In the genomic region with DNA sequence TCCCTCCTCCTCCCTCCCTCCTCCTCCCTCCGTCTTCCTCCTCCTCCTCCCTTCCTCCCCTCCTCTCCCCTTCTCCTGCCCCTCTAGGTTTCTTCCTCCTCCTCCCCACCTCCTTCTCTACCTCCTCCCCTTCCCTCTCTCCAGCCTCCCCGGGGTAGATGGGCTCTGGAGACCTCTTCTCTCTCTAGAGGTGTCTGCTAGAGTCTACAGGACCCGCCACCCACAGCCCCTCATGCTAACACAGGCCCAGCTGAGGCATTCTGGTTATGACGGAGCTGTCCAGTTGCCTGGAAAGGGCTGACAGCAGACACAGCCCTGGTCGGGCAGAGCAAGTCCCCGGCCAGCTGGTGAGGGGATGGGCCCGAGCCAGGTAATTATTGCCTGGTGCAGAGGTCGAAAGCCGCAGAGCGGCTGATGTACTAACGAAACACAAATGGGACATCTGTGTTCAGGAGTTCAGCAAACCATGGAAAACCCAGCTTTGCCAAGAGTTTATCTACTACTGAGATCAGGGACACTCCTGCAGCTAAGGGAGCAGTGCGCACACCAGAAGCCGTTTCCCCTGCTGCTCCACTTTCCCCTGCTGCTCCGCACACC, we compare ENCODE assay signal across 19 cellular contexts.
DNase-seq lines count a peak whose midpoint lies in the region; ATAC-seq and TF ChIP-seq lines count a peak whose summit lies in the region.
"Had no signal": no experiment of that assay in that cellular context is flagged by ENCODE, and none has a peak within 500 bp of the region (broad histone marks: within the 10 kb centered on the region; RNA-seq: fewer than 3 reads in every experiment).

No MANE protein-coding gene starts in this region.

- ATAC-seq in SK-N-SH treated with all-trans-retinoic acid at 6 μM for 48 hours (peak; percentile 67; the same call in 2 of the 3 replicates), left lobe of liver (peak; percentile 97), HG02973 (IDR thresholded peaks at IDR 0.05; ENCODE audit: unreplicated experiment) (no peak), HG03108 (IDR thresholded peaks at IDR 0.05; ENCODE audit: unreplicated experiment) (no peak)

- no peak for TF ChIP-seq EP300 in Ishikawa (IDR thresholded peaks at IDR 0.05; ENCODE audit: borderline replicate concordance)

- no peak for TF ChIP-seq RAD21 in Ishikawa (IDR thresholded peaks at IDR 0.05; ENCODE audit: low read depth)

- DNase-seq in left lobe of liver (ENCODE audit: low spot score) (peak; percentile 70), retina (peak; percentile 46), ureter (ENCODE audit: low spot score) (no peak)
- no peak for DNase-seq in activated CD4-positive, CD25-positive, alpha-beta regulatory T cell treated with anti-CD3 and anti-CD28 coated beads, Interleukin-2, amount 50 U/mL, for 72 hours
- DNase-seq: C1 segment of cervical spinal cord; CD8-positive, alpha-beta memory T cell; DND-41; H7; IMR-90; Kasumi-1; NCI-H1105; NCI-H2107; NCI-H524; SJCRH30; SW 1271 had no signal

TF ChIP-seq in Ishikawa, 13 proteins besides CTCF, POLR2A, EP300 and RAD21:
- TF ChIP-seq, protein P1, sequence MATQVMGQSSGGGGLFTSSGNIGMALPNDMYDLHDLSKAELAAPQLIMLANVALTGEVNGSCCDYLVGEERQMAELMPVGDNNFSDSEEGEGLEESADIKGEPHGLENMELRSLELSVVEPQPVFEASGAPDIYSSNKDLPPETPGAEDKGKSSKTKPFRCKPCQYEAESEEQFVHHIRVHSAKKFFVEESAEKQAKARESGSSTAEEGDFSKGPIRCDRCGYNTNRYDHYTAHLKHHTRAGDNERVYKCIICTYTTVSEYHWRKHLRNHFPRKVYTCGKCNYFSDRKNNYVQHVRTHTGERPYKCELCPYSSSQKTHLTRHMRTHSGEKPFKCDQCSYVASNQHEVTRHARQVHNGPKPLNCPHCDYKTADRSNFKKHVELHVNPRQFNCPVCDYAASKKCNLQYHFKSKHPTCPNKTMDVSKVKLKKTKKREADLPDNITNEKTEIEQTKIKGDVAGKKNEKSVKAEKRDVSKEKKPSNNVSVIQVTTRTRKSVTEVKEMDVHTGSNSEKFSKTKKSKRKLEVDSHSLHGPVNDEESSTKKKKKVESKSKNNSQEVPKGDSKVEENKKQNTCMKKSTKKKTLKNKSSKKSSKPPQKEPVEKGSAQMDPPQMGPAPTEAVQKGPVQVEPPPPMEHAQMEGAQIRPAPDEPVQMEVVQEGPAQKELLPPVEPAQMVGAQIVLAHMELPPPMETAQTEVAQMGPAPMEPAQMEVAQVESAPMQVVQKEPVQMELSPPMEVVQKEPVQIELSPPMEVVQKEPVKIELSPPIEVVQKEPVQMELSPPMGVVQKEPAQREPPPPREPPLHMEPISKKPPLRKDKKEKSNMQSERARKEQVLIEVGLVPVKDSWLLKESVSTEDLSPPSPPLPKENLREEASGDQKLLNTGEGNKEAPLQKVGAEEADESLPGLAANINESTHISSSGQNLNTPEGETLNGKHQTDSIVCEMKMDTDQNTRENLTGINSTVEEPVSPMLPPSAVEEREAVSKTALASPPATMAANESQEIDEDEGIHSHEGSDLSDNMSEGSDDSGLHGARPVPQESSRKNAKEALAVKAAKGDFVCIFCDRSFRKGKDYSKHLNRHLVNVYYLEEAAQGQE (IDR thresholded peaks at IDR 0.05; ENCODE audit: low read depth) = 0 out of 2 replicates have a peak, but pooled peaks have one; percentile 12
- no peak for TF ChIP-seq YY1 (IDR thresholded peaks at IDR 0.05; ENCODE audit: low read depth)

TF ChIP-seq in SK-N-SH treated with all-trans-retinoic acid at 6 μM for 48 hours, 23 proteins besides CTCF, POLR2A, EP300 and RAD21:
- TF ChIP-seq TCF4 (CRISPR knock-in tag; IDR thresholded peaks at IDR 0.05; ENCODE audit: borderline replicate concordance) = peak; percentile 63; the same call in 1 of the 2 replicates
- TF ChIP-seq GLIS3 (CRISPR knock-in tag; IDR thresholded peaks at IDR 0.05) = no peak

Comparison
In these comparisons a context has a peak if more than half of its experiments do, and no peak if none do; other contexts are left out.
1. ATAC-seq: peak in SK-N-SH treated with all-trans-retinoic acid at 6 μM for 48 hours (single experiment) and left lobe of liver (single experiment); none in HG02973 (single experiment) and HG03108 (single experiment).
2. DNase-seq: peak in left lobe of liver (single experiment) and retina (single experiment); none in activated CD4-positive, CD25-positive, alpha-beta regulatory T cell treated with anti-CD3 and anti-CD28 coated beads, Interleukin-2, amount 50 U/mL, for 72 hours (single experiment) and ureter (single experiment).